ENCODE assay signal across 18 cellular contexts in the genomic region with DNA sequence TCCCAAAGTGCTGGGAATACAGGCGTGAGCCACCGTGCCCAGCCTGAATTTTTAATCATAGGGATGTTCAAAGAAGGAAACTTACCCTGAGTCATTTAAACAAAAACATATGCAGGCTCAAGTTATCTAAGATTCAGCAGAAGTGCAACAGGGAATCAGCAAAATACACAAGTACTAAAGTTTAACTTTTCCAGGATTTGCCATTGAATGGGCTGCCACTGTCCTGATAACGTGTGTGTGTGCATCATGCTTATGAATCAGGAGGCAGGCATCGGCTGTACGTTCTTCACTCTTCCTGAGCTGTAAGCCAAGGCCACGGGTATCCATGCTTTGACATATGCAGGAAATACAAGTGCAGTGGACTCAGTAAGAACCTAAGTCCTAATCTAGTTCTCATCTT. TPM values are rescaled to one million over a fixed set of nuclear protein-coding genes. Genes with fewer than 3 reads are reported as not detected.
A peak's percentile ranks its signal among the peaks of the same experiment; 100 is the strongest.
DNase-seq lines count a peak whose midpoint lies in the region; ATAC-seq and TF ChIP-seq lines count a peak whose summit lies in the region.
"Had no signal": no experiment of that assay in that cellular context is flagged by ENCODE, and none has a peak within 500 bp of the region (broad histone marks: within the 10 kb centered on the region; RNA-seq: fewer than 3 reads in every experiment).

No MANE protein-coding gene starts in this region.

- H3K4me1 Mint-ChIP-seq in osteocyte (ENCODE audit: unreplicated experiment): peaks cover 22% of the 10 kb centered on the region
- H3K4me1 Mint-ChIP-seq: B cell; CD4-positive, alpha-beta memory T cell had no signal

- H3K9me3 Mint-ChIP-seq in osteocyte (ENCODE audit: unreplicated experiment): no peaks in the 10 kb centered on the region
- H3K9me3 Mint-ChIP-seq: CD4-positive, alpha-beta memory T cell; H9 had no signal

- H3K4me1 ChIP-seq in RWPE2 (ENCODE audit: insufficient read depth, poor library complexity, severe bottlenecking): peaks cover 21% of the 10 kb centered on the region

- no peaks in the 10 kb centered on the region for H3K9me3 ChIP-seq in RWPE2 (ENCODE audit: severe bottlenecking)
- H3K9me3 ChIP-seq: A549 had no signal

- DNase-seq in EL (peak; percentile 49), RWPE2 (ENCODE audit: low spot score) (no peak), dermis blood vessel endothelial cell (peak; percentile 30), iris pigment epithelial cell (ENCODE audit: low read depth) (peak; percentile 63), NCI-H146 treated with DMSO at 0.1 percent for 48 hours (lab: John Stamatoyannopoulos, UW; ENCODE audit: unreplicated experiment) (no peak), osteocyte (ENCODE audit: extremely low spot score, unreplicated experiment) (no peak), posterior cingulate gyrus (no peak)
- DNase-seq: CD4-positive, alpha-beta memory T cell; DMS79 treated with DMSO at 0.1 percent for 48 hours; H9; Kasumi-1; NCI-H1105 treated with DMSO at 0.1 percent for 48 hours; NCI-H2029 treated with DMSO at 0.1 percent for 48 hours; NCI-H524; RPMI8226 had no signal

- no peaks in the 10 kb centered on the region for H3K27me3 ChIP-seq in RWPE2 (ENCODE audit: insufficient read depth, poor library complexity, severe bottlenecking)

- ATAC-seq in RWPE2 (ENCODE audit: low read depth): no peak
- no peak for ATAC-seq in HG03432 (IDR thresholded peaks at IDR 0.05; ENCODE audit: unreplicated experiment)
- ATAC-seq: A549 had no signal

- H3K27me3 Mint-ChIP-seq in osteocyte (ENCODE audit: unreplicated experiment): no peaks in the 10 kb centered on the region
- H3K27me3 Mint-ChIP-seq: B cell had no signal

- H3K27ac ChIP-seq in RWPE2 (ENCODE audit: poor library complexity, severe bottlenecking): peak overlapping the region; percentile 56
- H3K27ac ChIP-seq: A549 had no signal

- no peak overlapping the region for H3K4me3 Mint-ChIP-seq in osteocyte (ENCODE audit: unreplicated experiment)
- H3K4me3 Mint-ChIP-seq: B cell; CD4-positive, alpha-beta memory T cell; H9 had no signal

- H3K36me3 ChIP-seq in RWPE2 (ENCODE audit: low read depth): no peaks in the 10 kb centered on the region

- intact Hi-C loops in posterior cingulate gyrus (cut with DNase I): no loop called here

- TF ChIP-seq CTCF in RWPE2 (IDR thresholded peaks at IDR 0.05; ENCODE audit: poor library complexity, severe bottlenecking) (no peak), osteocyte (IDR thresholded peaks at IDR 0.05) (no peak)

- H3K4me3 ChIP-seq in RWPE2 (ENCODE audit: severe bottlenecking): no peak overlapping the region
- H3K4me3 ChIP-seq: A549 had no signal

- H3K27ac Mint-ChIP-seq in osteocyte (ENCODE audit: unreplicated experiment): no peak overlapping the region
- H3K27ac Mint-ChIP-seq: B cell; CD4-positive, alpha-beta memory T cell; H9 had no signal

- H3K36me3 Mint-ChIP-seq in osteocyte (ENCODE audit: unreplicated experiment): no peaks in the 10 kb centered on the region
- H3K36me3 Mint-ChIP-seq: CD4-positive, alpha-beta memory T cell had no signal

RNA-seq across cellular contexts. Expression of gene FST, which starts 48.8 kb away (rescaled TPM):
- 15.0 and 45.0 TPM in 2 replicates for total RNA-seq in dermis blood vessel endothelial cell
- 10.5 and 14.1 TPM in 2 replicates for total RNA-seq in osteocyte
- total RNA-seq: B cell had no signal

Comparison
In these comparisons a context has a peak if more than half of its experiments do, and no peak if none do; other contexts are left out.
1. DNase-seq: peak in EL (single experiment), dermis blood vessel endothelial cell (single experiment) and iris pigment epithelial cell (single experiment); none in RWPE2 (single experiment), NCI-H146 treated with DMSO at 0.1 percent for 48 hours (single experiment), osteocyte (single experiment) and posterior cingulate gyrus (0 of 10).